Comparison of ENCODE assay signal across 8 cellular contexts in genomic region chr6:7073810-7074525, GRCh38. TPM values are rescaled to one million over a fixed set of nuclear protein-coding genes. Genes with fewer than 3 reads are reported as not detected.
DNase-seq lines count a peak whose midpoint lies in the region; ATAC-seq, FAIRE-seq and TF ChIP-seq lines count a peak whose summit lies in the region.

No MANE protein-coding gene starts in this region.

- H3K9me1 ChIP-seq in K562 (ENCODE audit: control insufficient read depth, insufficient read depth, low read length): no peaks in the 10 kb centered on the region

- H3K27me3 ChIP-seq in K562 (ENCODE audit: control insufficient read depth in 2 of 2, insufficient read depth in 2 of 2, low read length in 2 of 2): no peaks in the 10 kb centered on the region
- no peaks in the 10 kb centered on the region for H3K27me3 ChIP-seq in mammary epithelial cell (ENCODE audit: insufficient read depth, low read length)
- H3K27me3 ChIP-seq in Caco-2 (replicated peaks; ENCODE audit: control insufficient read depth, insufficient read depth, low read length): no peaks in the 10 kb centered on the region

- ATAC-seq in HG02588 (IDR thresholded peaks at IDR 0.05; ENCODE audit: unreplicated experiment): peak; percentile 99
- peak; percentile 96 to 100 (median 100) for ATAC-seq in T-cell (replicated peaks in 1 of 4)
- peak; percentile 52; the same call in 2 of the 3 replicates for ATAC-seq in K562

- H3K4me3 Mint-ChIP-seq in T-cell (peak overlapping the region; percentile 46 to 70 (median 56)), Caco-2 (ENCODE audit: unreplicated experiment) (no peak overlapping the region)

- dilution Hi-C loops in mammary epithelial cell (cut with HindIII; ENCODE audit: low sequenced_read_pairs): no loop called here

- H3K36me3 Mint-ChIP-seq in T-cell: no peaks in the 10 kb centered on the region
- no peaks in the 10 kb centered on the region for H3K36me3 Mint-ChIP-seq in Caco-2 (ENCODE audit: insufficient read depth, unreplicated experiment)

- TF ChIP-seq EP300 in K562 (IDR thresholded peaks at IDR 0.05; ENCODE audit: low read length): no peak

- intact Hi-C loops in K562 (cut with micrococcal nuclease): no loop called here
- intact Hi-C loops in mammary epithelial cell (cut with micrococcal nuclease): no loop called here
- intact Hi-C loops in Caco-2 (cut with micrococcal nuclease; ENCODE audit: unreplicated experiment): no loop called here

- peak overlapping the region; percentile 60 for H2AFZ ChIP-seq in K562 (ENCODE audit: low read depth, low read length)
- H2AFZ ChIP-seq in mammary epithelial cell (ENCODE audit: low read depth, low read length): no peak overlapping the region

- H3K79me2 ChIP-seq in K562 (ENCODE audit: control insufficient read depth, insufficient read depth, low read length): no peaks in the 10 kb centered on the region
- no peaks in the 10 kb centered on the region for H3K79me2 ChIP-seq in mammary epithelial cell (ENCODE audit: insufficient read depth, low read length)

- H3K9me3 Mint-ChIP-seq in T-cell (no peaks in the 10 kb centered on the region), Caco-2 (ENCODE audit: unreplicated experiment) (no peaks in the 10 kb centered on the region)

- TF ChIP-seq POLR2A in K562 (conservative IDR thresholded peaks at IDR 0.05): no peak

- H3K9me3 ChIP-seq in K562 (replicated peaks; ENCODE audit: control insufficient read depth, insufficient read depth, low read depth, low read length) (no peaks in the 10 kb centered on the region), mammary epithelial cell (replicated peaks; ENCODE audit: insufficient read depth, low read length) (no peaks in the 10 kb centered on the region), Caco-2 (no peaks in the 10 kb centered on the region)

- TF ChIP-seq RAD21 in K562 (CRISPR knock-in tag; conservative IDR thresholded peaks at IDR 0.05 in 1 of 2, IDR thresholded peaks at IDR 0.05 in 1 of 2): no peak

- H3K9ac ChIP-seq in K562 (ENCODE audit: insufficient read depth in 1 of 2, low read depth in 2 of 2, low read length in 2 of 2) (0 out of 4 replicates have a peak overlapping the region, but pooled peaks of 1 of the 2 experiments have one; percentile 18), mammary epithelial cell (ENCODE audit: insufficient read depth, low read length) (no peak overlapping the region)

- DNase-seq in GM13977 (ENCODE audit: low spot score) (peak; percentile 89), T-cell (peak in 33 of 34 experiments; percentile 26 to 76 (median 56)), K562 (ENCODE audit: extremely low read depth in 1 of 4, low spot score in 3 of 4) (no peak), mammary epithelial cell (no peak), epidermal melanocyte (ENCODE audit: insufficient read length, low spot score) (no peak), Caco-2 (no peak)
- peak; percentile 22 for DNase-seq in stimulated activated CD8-positive, alpha-beta memory T cell treated with anti-CD3 and anti-CD28 coated beads, Interleukin-15, amount 100 ng/mL, for 1 hour (ENCODE audit: low read depth)

- no peak overlapping the region for H3K27ac ChIP-seq in K562 (ENCODE audit: extremely low read depth, low read depth, low read length)
- no peak overlapping the region for H3K27ac ChIP-seq in mammary epithelial cell (ENCODE audit: insufficient read depth, low read depth, low read length)

- CTCF ChIA-PET in T-cell (lab: Charles Lee): interaction anchor here (0.5 to 1.2 kb wide), 6 partner anchors 13 to 1603 kb away, joined by 3 to 7 read pairs (median 4); no protein-coding TSS in a partner anchor
- CTCF ChIA-PET in K562 (lab: Yijun Ruan, JAX; ENCODE audit: low intra/inter-chr PET ratio): no interaction called here
- CTCF ChIA-PET in mammary epithelial cell (lab: Charles Lee; ENCODE audit: low non-redundant PET): no interaction called here
- CTCF ChIA-PET in Caco-2 (lab: Charles Lee): no interaction called here

- H3K4me1 Mint-ChIP-seq in T-cell (peaks cover 13 to 17% (median 13%) of the 10 kb centered on the region in 3 donors), Caco-2 (ENCODE audit: low read depth, unreplicated experiment) (no peaks in the 10 kb centered on the region)

- no TSS peak for BruUV-seq in K562 (replicated peaks; lab: Mats Ljungman, UMichigan)
- no TSS peak for BruUV-seq in mammary epithelial cell (replicated peaks; lab: Mats Ljungman, UMichigan)
- BruUV-seq in Caco-2 (replicated peaks; lab: Mats Ljungman, UMichigan): no TSS peak

- H3K4me3 ChIP-seq in K562 (no peak overlapping the region), mammary epithelial cell (replicated peaks in 1 of 3; ENCODE audit: insufficient read depth in 1 of 3, low read depth in 2 of 3, low read length in 3 of 3) (no peak overlapping the region), Caco-2 (ENCODE audit: low read depth, low read length) (no peak overlapping the region)

- no peak for TF ChIP-seq CTCF in GM13977 (IDR thresholded peaks at IDR 0.05; ENCODE audit: extremely low read depth, insufficient read depth, missing control alignments)
- no peak for TF ChIP-seq CTCF in K562 (IDR thresholded peaks at IDR 0.05 in 2 of 3, conservative IDR thresholded peaks at IDR 0.05 in 1 of 3; ENCODE audit: insufficient read depth in 2 of 3, low read depth in 1 of 3, low read length in 3 of 3)
- TF ChIP-seq CTCF in mammary epithelial cell (conservative IDR thresholded peaks at IDR 0.05 in 1 of 2, IDR thresholded peaks at IDR 0.05 in 1 of 2; ENCODE audit: extremely low read depth in 1 of 2, insufficient read depth in 1 of 2, low read depth in 1 of 2, low read length in 2 of 2): no peak
- no peak for TF ChIP-seq CTCF in Caco-2 (IDR thresholded peaks at IDR 0.05; ENCODE audit: insufficient read depth in 1 of 2, low read depth in 1 of 2, low read length in 1 of 2, severe bottlenecking in 1 of 2, unreplicated experiment in 1 of 2)

- H3K27ac Mint-ChIP-seq in T-cell (peak overlapping the region; percentile 69), Caco-2 (ENCODE audit: unreplicated experiment) (no peak overlapping the region)

- H3K27me3 Mint-ChIP-seq in T-cell: no peaks in the 10 kb centered on the region
- H3K27me3 Mint-ChIP-seq in Caco-2 (ENCODE audit: insufficient read depth, unreplicated experiment): no peaks in the 10 kb centered on the region

- WGBS in K562 (ENCODE audit: insufficient coverage, low coverage, missing lambda C conversion rate): 70% methylated on average over 9 of the region's 9 CpGs
- 94% methylated on average over 9 of the region's 9 CpGs for WGBS in mammary epithelial cell (ENCODE audit: low coverage, missing lambda C conversion rate)

- H3K4me1 ChIP-seq in K562 (replicated peaks in 1 of 2; ENCODE audit: control insufficient read depth in 2 of 2, insufficient read depth in 2 of 2, low read length in 2 of 2): no peaks in the 10 kb centered on the region; a peak in 1 of 5 replicates
- no peaks in the 10 kb centered on the region for H3K4me1 ChIP-seq in mammary epithelial cell (ENCODE audit: insufficient read depth, low read length)
- H3K4me1 ChIP-seq in Caco-2: no peaks in the 10 kb centered on the region

- POLR2A ChIA-PET in T-cell (lab: Charles Lee) (interaction anchor here (0.6 to 1.0 kb wide), 5 partner anchors 8 to 67 kb away, joined by 3 to 6 read pairs (median 4); no protein-coding TSS in a partner anchor), K562 (lab: Yijun Ruan, JAX) (interaction anchor here (1.0 to 1.7 kb wide), 2 partner anchors 13 to 15 kb away, joined by 6 to 9 read pairs; no protein-coding TSS in a partner anchor), Caco-2 (lab: Charles Lee) (no interaction called here)

- H4K20me1 ChIP-seq in K562 (replicated peaks; ENCODE audit: control insufficient read depth, insufficient read depth, low read length): no peaks in the 10 kb centered on the region
- no peaks in the 10 kb centered on the region for H4K20me1 ChIP-seq in mammary epithelial cell (ENCODE audit: insufficient read depth, low read length)

- FAIRE-seq in K562 (lab: Jason Lieb, UNC): no peak

- in situ Hi-C loops in GM13977 (cut with MboI; ENCODE audit: low pct_unique_long_range_greater_than_20kb, low sequenced_read_pairs, unreplicated experiment): no loop called here
- in situ Hi-C loops in K562 (cut with MboI): no loop called here
- in situ Hi-C loops in mammary epithelial cell (cut with MboI; ENCODE audit: low sequenced_read_pairs in 2 of 2): no loop called here

- no peak overlapping the region for H3K4me2 ChIP-seq in K562 (ENCODE audit: insufficient read depth, low read length)
- no peak overlapping the region for H3K4me2 ChIP-seq in mammary epithelial cell (ENCODE audit: insufficient read depth, low read depth, low read length)

- H3K36me3 ChIP-seq in K562 (ENCODE audit: control insufficient read depth, insufficient read depth, low read length) (no peaks in the 10 kb centered on the region), mammary epithelial cell (ENCODE audit: insufficient read depth, low read length) (no peaks in the 10 kb centered on the region), Caco-2 (ENCODE audit: control insufficient read depth, insufficient read depth, low read length) (no peaks in the 10 kb centered on the region)

RNA-seq across cellular contexts. Expression of gene RREB1, which starts 33.8 kb away (rescaled TPM):
- total RNA-seq in T-cell: 10 to 100 TPM; 38.1 to 50.1 (median 39.6) TPM
- 128 and 141 TPM in 2 replicates for total RNA-seq in K562 (2011; cell fraction: chromatin; rRNA removed; ENCODE audit: low replicate concordance)
- 88.6 and 91.1 TPM in 2 replicates for total RNA-seq in K562 (2011; cell fraction: nucleolus; rRNA removed)
- total RNA-seq in K562 (2011; cell fraction: nucleoplasm; rRNA removed): 120 and 166 TPM in 2 replicates
- 19.3 and 34.7 TPM in 2 replicates for total RNA-seq in K562 (2014; rRNA removed)
- 24.3 and 25.0 TPM in 2 replicates for total RNA-seq in K562 (2014; rRNA removed; fragmentation: Illumina TruSeq; extraction: Trizol)
- 21.9 and 22.1 TPM in 2 replicates for total RNA-seq in K562 (2015; rRNA removed; fragmentation: Illumina TruSeq; extraction: Trizol)
- 64.2 and 65.7 TPM in 2 replicates for total RNA-seq in K562 (2021)
- 5.2 and 6.0 TPM in 2 replicates for polyA plus RNA-seq in K562 (2011; rRNA removed)
- 5.6 and 6.8 TPM in 2 replicates for polyA plus RNA-seq in K562 (2011; cell fraction: cytosol; rRNA removed)
- 25.5 and 29.7 TPM in 2 replicates for polyA plus RNA-seq in K562 (2011; cell fraction: nucleus; rRNA removed)
- polyA plus RNA-seq in K562 (2012): 20.6 and 20.9 TPM in 2 replicates
- polyA plus RNA-seq in K562 (2014; fragmentation: Illumina TruSeq; extraction: Trizol): 23.6 and 25.9 TPM in 2 replicates
- 1 to 10 TPM; 3.3 to 4.8 TPM for polyA plus RNA-seq in K562 (2014; fragmentation: Nextera tagmentation; extraction: Ambion mirVana)
- 15.6 and 19.6 TPM in 2 replicates for polyA plus RNA-seq in K562 (2014; rRNA removed)
- 42.2 and 45.2 TPM in 2 replicates for polyA minus RNA-seq in K562 (2011; rRNA and poly(A)+ RNA removed)
- polyA minus RNA-seq in K562 (2011; cell fraction: cytosol; rRNA and poly(A)+ RNA removed): 34.1 and 47.8 TPM in 2 replicates
- polyA minus RNA-seq in K562 (2011; cell fraction: nucleus; rRNA and poly(A)+ RNA removed): 48.1 and 74.3 TPM in 2 replicates
- 10 to 100 TPM; 25.3 to 39.3 TPM for total RNA-seq in mammary epithelial cell
- polyA plus RNA-seq in mammary epithelial cell: 3.7 TPM
- 77.1 TPM for polyA minus RNA-seq in mammary epithelial cell
- 48.6 and 51.1 TPM in 2 replicates for total RNA-seq in Caco-2 (2022)

Comparison
In these comparisons a context has a peak if more than half of its experiments do, and no peak if none do; other contexts are left out.
1. DNase-seq: peak in GM13977 (single experiment), T-cell (33 of 34) and stimulated activated CD8-positive, alpha-beta memory T cell treated with anti-CD3 and anti-CD28 coated beads, Interleukin-15, amount 100 ng/mL, for 1 hour (single experiment); none in K562 (0 of 4), mammary epithelial cell (single experiment), epidermal melanocyte (single experiment) and Caco-2 (0 of 2).
2. CTCF ChIA-PET loops: an anchor here in T-cell (0.5 to 1.2 kb wide); none called in K562, mammary epithelial cell and Caco-2.
3. Peak in every context shown above with its lines, with median percentiles within 50 percentile points of each other: ATAC-seq.